8 cellular contexts compared by ENCODE assay signal in genomic region chr15:20640427-20640826, GRCh38.
DNase-seq lines count a peak whose midpoint lies in the region; ATAC-seq and TF ChIP-seq lines count a peak whose summit lies in the region.
"Not testable (repeated sequence)": the region's sequence is repeated elsewhere in the genome, so short reads cannot be mapped to it uniquely, and the experiment has no call there.

No MANE protein-coding gene starts in this region.

- not testable (repeated sequence) for H3K36me3 Mint-ChIP-seq in T-cell; activated naive CD4-positive, alpha-beta T cell treated with anti-CD3 and anti-CD28 coated beads, Interleukin-2, amount 50 U/mL, for 72 hours; stimulated activated naive B cell treated with anti-CD40 and anti-IgM and Interleukin-4, amounts not matched to agents 10 μg/mL and 1 μg/mL and 100 μg/mL, for 72 hours

- not testable (repeated sequence) for H3K4me1 ChIP-seq in left lung

- TF ChIP-seq POLR2A in GM18505 (IDR thresholded peaks at IDR 0.05; ENCODE audit: borderline replicate concordance, extremely low read depth, insufficient read depth, insufficient read length) = not testable (repeated sequence)

- H3K27me3 Mint-ChIP-seq in T-cell = peaks cover 12 to 14% of the 10 kb centered on the region in 2 donors
- peaks cover 20% of the 10 kb centered on the region in 2 donors for H3K27me3 Mint-ChIP-seq in stimulated activated naive B cell treated with anti-CD40 and anti-IgM and Interleukin-4, amounts not matched to agents 10 μg/mL and 1 μg/mL and 100 μg/mL, for 72 hours

- CTCF ChIA-PET in T-cell (lab: Charles Lee) = not testable (repeated sequence)

- POLR2A ChIA-PET in T-cell (lab: Charles Lee) = not testable (repeated sequence)

- DNase-seq in T-cell; activated naive CD4-positive, alpha-beta T cell treated with anti-CD3 and anti-CD28 coated beads, Interleukin-2, amount 50 U/mL, for 72 hours (ENCODE audit: low spot score in 2 of 2); left lung; stimulated activated naive B cell treated with anti-CD40 and anti-IgM and Interleukin-4, amounts not matched to agents 10 μg/mL and 1 μg/mL and 100 μg/mL, for 72 hours: not testable (repeated sequence)

- H3K36me3 ChIP-seq in left lung = not testable (repeated sequence)

- H3K4me3 Mint-ChIP-seq in T-cell; stimulated activated naive B cell treated with anti-CD40 and anti-IgM and Interleukin-4, amounts not matched to agents 10 μg/mL and 1 μg/mL and 100 μg/mL, for 72 hours: not testable (repeated sequence)

- not testable (repeated sequence) for H3K4me1 Mint-ChIP-seq in T-cell; stimulated activated naive B cell treated with anti-CD40 and anti-IgM and Interleukin-4, amounts not matched to agents 10 μg/mL and 1 μg/mL and 100 μg/mL, for 72 hours

- H3K27ac ChIP-seq in left lung = not testable (repeated sequence)

- intact Hi-C loops in left lung (cut with DNase I) = not testable (repeated sequence)

- not testable (repeated sequence) for H3K4me3 ChIP-seq in left lung

- ATAC-seq in GM18505 (IDR thresholded peaks at IDR 0.05; ENCODE audit: unreplicated experiment) (peak; percentile 57), GM19395 (IDR thresholded peaks at IDR 0.05; ENCODE audit: unreplicated experiment) (peak; percentile 49), GM21786 (IDR thresholded peaks at IDR 0.05; ENCODE audit: unreplicated experiment) (peak; percentile 61), HG03103 (IDR thresholded peaks at IDR 0.05; ENCODE audit: low read depth, unreplicated experiment) (peak; percentile 56), T-cell (replicated peaks in 1 of 4) (peak; percentile 54 to 67 (median 62)), left lung (peak; percentile 94)
- ATAC-seq in activated naive CD4-positive, alpha-beta T cell treated with anti-CD3 and anti-CD28 coated beads, Interleukin-2, amount 50 U/mL, for 72 hours = peak; percentile 67 to 84
- peak; percentile 76 to 86 for ATAC-seq in stimulated activated naive B cell treated with anti-CD40 and anti-IgM and Interleukin-4, amounts not matched to agents 10 μg/mL and 1 μg/mL and 100 μg/mL, for 72 hours (replicated peaks)

- not testable (repeated sequence) for TF ChIP-seq CTCF in left lung (IDR thresholded peaks at IDR 0.05)

- H3K27me3 ChIP-seq in left lung = peaks cover 0 to 13% of the 10 kb centered on the region in 2 donors

- not testable (repeated sequence) for H3K9me3 Mint-ChIP-seq in T-cell; activated naive CD4-positive, alpha-beta T cell treated with anti-CD3 and anti-CD28 coated beads, Interleukin-2, amount 50 U/mL, for 72 hours; stimulated activated naive B cell treated with anti-CD40 and anti-IgM and Interleukin-4, amounts not matched to agents 10 μg/mL and 1 μg/mL and 100 μg/mL, for 72 hours

- H3K9me3 ChIP-seq in left lung = not testable (repeated sequence)

- H3K27ac Mint-ChIP-seq in T-cell; activated naive CD4-positive, alpha-beta T cell treated with anti-CD3 and anti-CD28 coated beads, Interleukin-2, amount 50 U/mL, for 72 hours; stimulated activated naive B cell treated with anti-CD40 and anti-IgM and Interleukin-4, amounts not matched to agents 10 μg/mL and 1 μg/mL and 100 μg/mL, for 72 hours: not testable (repeated sequence)
